In genomic region chr2:228164718-228165117, GRCh38 we compare ENCODE assay signal across 28 cellular contexts. TPM values are rescaled to one million over a fixed set of nuclear protein-coding genes. Genes with fewer than 3 reads are reported as not detected.
"Had no signal": no experiment of that assay in that cellular context is flagged by ENCODE, and none has a peak within 500 bp of the region (broad histone marks: within the 10 kb centered on the region; RNA-seq: fewer than 3 reads in every experiment).

No MANE protein-coding gene starts in this region.

- H3K27ac ChIP-seq: stomach, suprapubic skin, testis, thoracic aorta, thyroid gland, tibial artery, tibial nerve, transverse colon, upper lobe of left lung, upper lobe of right lung, uterus, vagina had no signal

- DNase-seq: stimulated activated CD4-positive, alpha-beta T cell treated with anti-CD3 and anti-CD28 coated beads, Interleukin-2, amount 100 ng/mL, for 48 hours; stimulated activated CD4-positive, alpha-beta T cell treated with anti-CD3 and anti-CD28 coated beads, Interleukin-4, amount 100 ng/mL, for 1 hour; stimulated activated CD4-positive, alpha-beta T cell treated with anti-CD3 and anti-CD28 coated beads, Interleukin-4, amount 100 ng/mL, for 24 hours; stimulated activated CD4-positive, alpha-beta T cell treated with anti-CD3 and anti-CD28 coated beads, Interleukin-4, amount 100 ng/mL, for 4 hours; stimulated activated CD8-positive, alpha-beta memory T cell treated with anti-CD3 and anti-CD28 coated beads, Interleukin-4, amount 100 ng/mL, for 48 hours; stimulated activated naive B cell treated with anti-CD40 and anti-IgM and Interleukin-4, amounts not matched to agents 10 μg/mL and 1 μg/mL and 100 μg/mL, for 72 hours; stimulated activated naive CD4-positive, alpha-beta T cell; stimulated activated naive CD4-positive, alpha-beta T cell treated with Interleukin-2 at 50 U/mL for 16 hours; stimulated activated naive CD8-positive, alpha-beta T cell treated with anti-CD3 and anti-CD28 coated beads, Interleukin-15, amount 100 ng/mL, for 72 hours; stimulated activated naive CD8-positive, alpha-beta T cell treated with anti-CD3 and anti-CD28 coated beads, Interleukin-15, Interleukin-2, amounts not matched to agents 100 U/mL and 50 U/mL, for 24 hours; stomach; substantia nigra; testis; thyroid gland; tibial artery; transverse colon; upper lobe of left lung; upper lobe of right lung; uterus had no signal

- H3K4me3 ChIP-seq: stomach, suprapubic skin, testis, thoracic aorta, thyroid gland, tibial artery, tibial nerve, transverse colon, upper lobe of left lung, upper lobe of right lung, uterus, vagina had no signal

- H3K4me1 ChIP-seq: stomach, suprapubic skin, testis, thyroid gland, tibial artery, tibial nerve, transverse colon, upper lobe of left lung, upper lobe of right lung, uterus, vagina had no signal

- H3K36me3 ChIP-seq: stomach, suprapubic skin, thoracic aorta, thyroid gland, tibial artery, tibial nerve, transverse colon, upper lobe of left lung, upper lobe of right lung, uterus, vagina had no signal

- H3K9me3 ChIP-seq: suprapubic skin, testis, thoracic aorta, thyroid gland, transverse colon, upper lobe of left lung, upper lobe of right lung, uterus, vagina had no signal

- H3K27me3 ChIP-seq: stomach, suprapubic skin, testis, thyroid gland, tibial artery, tibial nerve, transverse colon, upper lobe of left lung, upper lobe of right lung, uterus, vagina had no signal

- FAIRE-seq: urothelium cell line had no signal

- ATAC-seq: stimulated activated effector memory CD8-positive, alpha-beta T cell treated with anti-CD3 and anti-CD28 coated beads, Interleukin-12 subunit alpha, Interleukin-12 subunit beta, amount 100 ng/mL, for 72 hours; stimulated activated memory B cell treated with anti-CD40 and anti-IgM and Interleukin-4, amounts not matched to agents 10 μg/mL and 1 μg/mL and 100 μg/mL, for 72 hours; stimulated activated naive B cell treated with anti-CD40 and anti-IgM and Interleukin-4, amounts not matched to agents 10 μg/mL and 1 μg/mL and 100 μg/mL, for 72 hours; stimulated activated naive CD8-positive, alpha-beta T cell treated with anti-CD3 and anti-CD28 coated beads, Interleukin-15, amount 100 ng/mL, for 72 hours; stimulated activated naive CD8-positive, alpha-beta T cell treated with anti-CD3 and anti-CD28 coated beads, Interleukin-15, Interleukin-2, amounts not matched to agents 100 U/mL and 50 U/mL, for 24 hours; upper lobe of right lung had no signal

RNA-seq across cellular contexts. Expression of gene SPHKAP, which starts 16.8 kb away (rescaled TPM):
- total RNA-seq: subcutaneous adipose tissue, tibial nerve, upper lobe of left lung, ureter had no signal
